30 cellular contexts compared by ENCODE assay signal in genomic region chr3:117135207-117135606, GRCh38.
"Had no signal": no experiment of that assay in that cellular context is flagged by ENCODE, and none has a peak within 500 bp of the region (broad histone marks: within the 10 kb centered on the region; RNA-seq: fewer than 3 reads in every experiment).

No MANE protein-coding gene starts in this region.

- H3K4me1 Mint-ChIP-seq: naive thymus-derived CD4-positive, alpha-beta T cell; natural killer cell; stimulated activated memory B cell treated with anti-CD40 and anti-IgM and Interleukin-4, amounts not matched to agents 10 μg/mL and 1 μg/mL and 100 μg/mL, for 72 hours; stimulated activated naive CD8-positive, alpha-beta T cell treated with anti-CD3 and anti-CD28 coated beads, Interleukin-15, amount 100 ng/mL, for 72 hours had no signal

- H3K36me3 ChIP-seq: neutrophil, ovary, suprapubic skin, tibial artery, transverse colon, upper lobe of right lung, uterus had no signal

- H3K4me3 Mint-ChIP-seq: naive thymus-derived CD4-positive, alpha-beta T cell; natural killer cell; nephron; neural crest cell; stimulated activated memory B cell treated with anti-CD40 and anti-IgM and Interleukin-4, amounts not matched to agents 10 μg/mL and 1 μg/mL and 100 μg/mL, for 72 hours; stimulated activated naive CD8-positive, alpha-beta T cell treated with anti-CD3 and anti-CD28 coated beads, Interleukin-15, amount 100 ng/mL, for 72 hours; type B pancreatic cell had no signal

- H3K4me3 ChIP-seq: ovary, psoas muscle, skin epidermis, suprapubic skin, testis, tibial artery, transverse colon, upper lobe of right lung, uterus had no signal

- H3K27ac Mint-ChIP-seq: naive thymus-derived CD4-positive, alpha-beta T cell; natural killer cell; progenitor cell of endocrine pancreas; stimulated activated memory B cell treated with anti-CD40 and anti-IgM and Interleukin-4, amounts not matched to agents 10 μg/mL and 1 μg/mL and 100 μg/mL, for 72 hours; stimulated activated naive CD8-positive, alpha-beta T cell treated with anti-CD3 and anti-CD28 coated beads, Interleukin-15, amount 100 ng/mL, for 72 hours; type B pancreatic cell had no signal

- ATAC-seq: naive thymus-derived CD4-positive, alpha-beta T cell; natural killer cell; psoas muscle; right cardiac atrium; sciatic nerve; stimulated activated memory B cell treated with anti-CD40 and anti-IgM and Interleukin-4, amounts not matched to agents 10 μg/mL and 1 μg/mL and 100 μg/mL, for 72 hours; stimulated activated naive CD8-positive, alpha-beta T cell treated with anti-CD3 and anti-CD28 coated beads, Interleukin-15, amount 100 ng/mL, for 72 hours; stimulated activated naive CD8-positive, alpha-beta T cell treated with anti-CD3 and anti-CD28 coated beads, Interleukin-15, Interleukin-2, amounts not matched to agents 100 U/mL and 50 U/mL, for 24 hours; upper lobe of right lung had no signal

- H3K36me3 Mint-ChIP-seq: naive thymus-derived CD4-positive, alpha-beta T cell; natural killer cell; stimulated activated memory B cell treated with anti-CD40 and anti-IgM and Interleukin-4, amounts not matched to agents 10 μg/mL and 1 μg/mL and 100 μg/mL, for 72 hours; type B pancreatic cell had no signal

- DNase-seq: naive thymus-derived CD4-positive, alpha-beta T cell; natural killer cell; nucleus accumbens; ovary; posterior cingulate gyrus; psoas muscle; right cardiac atrium; stimulated activated CD4-positive, alpha-beta T cell treated with anti-CD3 and anti-CD28 coated beads, Interleukin-15, amount 100 ng/mL, for 24 hours; stimulated activated CD4-positive, alpha-beta T cell treated with anti-CD3 and anti-CD28 coated beads, Interleukin-2, amount 100 ng/mL, for 24 hours; stimulated activated CD4-positive, alpha-beta T cell treated with anti-CD3 and anti-CD28 coated beads, Interleukin-2, amount 100 ng/mL, for 48 hours; stimulated activated CD4-positive, alpha-beta T cell treated with anti-CD3 and anti-CD28 coated beads, Interleukin-4, amount 100 ng/mL, for 24 hours; stimulated activated naive CD4-positive, alpha-beta T cell; stimulated activated naive CD8-positive, alpha-beta T cell treated with anti-CD3 and anti-CD28 coated beads, Interleukin-15, amount 100 ng/mL, for 72 hours; stimulated activated naive CD8-positive, alpha-beta T cell treated with anti-CD3 and anti-CD28 coated beads, Interleukin-15, Interleukin-2, amounts not matched to agents 100 U/mL and 50 U/mL, for 24 hours; substantia nigra; testis; tibial artery; transverse colon; upper lobe of right lung; uterus had no signal

- H3K27me3 Mint-ChIP-seq: progenitor cell of endocrine pancreas; stimulated activated memory B cell treated with anti-CD40 and anti-IgM and Interleukin-4, amounts not matched to agents 10 μg/mL and 1 μg/mL and 100 μg/mL, for 72 hours; stimulated activated naive CD8-positive, alpha-beta T cell treated with anti-CD3 and anti-CD28 coated beads, Interleukin-15, amount 100 ng/mL, for 72 hours; type B pancreatic cell had no signal

- H3K27ac ChIP-seq: neutrophil, ovary, parathyroid adenoma, psoas muscle, skin epidermis, suprapubic skin, testis, tibial artery, transverse colon, upper lobe of right lung, uterus had no signal

- H3K27me3 ChIP-seq: neutrophil, ovary, suprapubic skin, testis, tibial artery, transverse colon, upper lobe of right lung, uterus had no signal

- H3K4me1 ChIP-seq: parathyroid adenoma, psoas muscle, suprapubic skin, testis, tibial artery, upper lobe of right lung, uterus had no signal

- H2AFZ ChIP-seq: parathyroid adenoma had no signal

- H3K9me3 ChIP-seq: neutrophil, ovary, psoas muscle, suprapubic skin, testis, tibial artery, transverse colon, upper lobe of right lung, uterus had no signal

- H3K79me2 ChIP-seq: parathyroid adenoma had no signal

- H3K9me3 Mint-ChIP-seq: nephron; stimulated activated memory B cell treated with anti-CD40 and anti-IgM and Interleukin-4, amounts not matched to agents 10 μg/mL and 1 μg/mL and 100 μg/mL, for 72 hours had no signal
